Comparison of ENCODE assay signal across 2 cellular contexts in the genomic region with DNA sequence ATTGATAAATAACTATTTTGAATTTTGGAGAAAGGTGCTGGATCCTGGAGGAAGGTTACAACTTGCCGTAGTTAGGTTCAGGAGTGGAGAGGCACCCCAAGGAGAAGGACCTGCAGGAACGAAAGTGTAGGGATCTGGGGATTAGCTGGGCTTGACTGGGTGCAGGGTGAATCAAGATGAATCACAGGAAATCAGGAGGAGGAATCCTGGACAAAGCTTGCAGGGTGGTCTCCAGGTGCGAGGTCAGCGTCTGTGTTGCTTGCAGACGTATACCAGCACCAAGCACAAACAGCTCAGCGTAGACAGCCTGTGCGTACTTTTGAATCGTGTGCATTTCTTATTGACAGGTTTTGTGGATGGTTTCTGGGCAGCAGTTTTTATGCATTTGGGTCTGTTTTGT.
TF ChIP-seq lines count a peak whose summit lies in the region.

No MANE protein-coding gene starts in this region.

TF ChIP-seq in SK-N-SH, 30 proteins besides CTCF, POLR2A, EP300 and RAD21 (continued from another document):
- TF ChIP-seq PBX3 (IDR thresholded peaks at IDR 0.05) (no peak), FOXJ3 (CRISPR knock-in tag; IDR thresholded peaks at IDR 0.05) (no peak)

TF ChIP-seq in SK-N-SH treated with all-trans-retinoic acid at 6 μM for 48 hours, 23 proteins besides CTCF, POLR2A, EP300 and RAD21 (continued from another document):
- no peak for TF ChIP-seq POU6F1 (CRISPR knock-in tag; IDR thresholded peaks at IDR 0.05; ENCODE audit: borderline replicate concordance, low read depth)
- TF ChIP-seq SNAI2 (CRISPR knock-in tag; IDR thresholded peaks at IDR 0.05), result no peak
- no peak for TF ChIP-seq GLIS3 (CRISPR knock-in tag; IDR thresholded peaks at IDR 0.05)
- TF ChIP-seq, protein P1, sequence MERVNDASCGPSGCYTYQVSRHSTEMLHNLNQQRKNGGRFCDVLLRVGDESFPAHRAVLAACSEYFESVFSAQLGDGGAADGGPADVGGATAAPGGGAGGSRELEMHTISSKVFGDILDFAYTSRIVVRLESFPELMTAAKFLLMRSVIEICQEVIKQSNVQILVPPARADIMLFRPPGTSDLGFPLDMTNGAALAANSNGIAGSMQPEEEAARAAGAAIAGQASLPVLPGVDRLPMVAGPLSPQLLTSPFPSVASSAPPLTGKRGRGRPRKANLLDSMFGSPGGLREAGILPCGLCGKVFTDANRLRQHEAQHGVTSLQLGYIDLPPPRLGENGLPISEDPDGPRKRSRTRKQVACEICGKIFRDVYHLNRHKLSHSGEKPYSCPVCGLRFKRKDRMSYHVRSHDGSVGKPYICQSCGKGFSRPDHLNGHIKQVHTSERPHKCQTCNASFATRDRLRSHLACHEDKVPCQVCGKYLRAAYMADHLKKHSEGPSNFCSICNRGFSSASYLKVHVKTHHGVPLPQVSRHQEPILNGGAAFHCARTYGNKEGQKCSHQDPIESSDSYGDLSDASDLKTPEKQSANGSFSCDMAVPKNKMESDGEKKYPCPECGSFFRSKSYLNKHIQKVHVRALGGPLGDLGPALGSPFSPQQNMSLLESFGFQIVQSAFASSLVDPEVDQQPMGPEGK (CRISPR knock-in tag; IDR thresholded peaks at IDR 0.05; ENCODE audit: borderline replicate concordance), result no peak
- TF ChIP-seq, protein P2, sequence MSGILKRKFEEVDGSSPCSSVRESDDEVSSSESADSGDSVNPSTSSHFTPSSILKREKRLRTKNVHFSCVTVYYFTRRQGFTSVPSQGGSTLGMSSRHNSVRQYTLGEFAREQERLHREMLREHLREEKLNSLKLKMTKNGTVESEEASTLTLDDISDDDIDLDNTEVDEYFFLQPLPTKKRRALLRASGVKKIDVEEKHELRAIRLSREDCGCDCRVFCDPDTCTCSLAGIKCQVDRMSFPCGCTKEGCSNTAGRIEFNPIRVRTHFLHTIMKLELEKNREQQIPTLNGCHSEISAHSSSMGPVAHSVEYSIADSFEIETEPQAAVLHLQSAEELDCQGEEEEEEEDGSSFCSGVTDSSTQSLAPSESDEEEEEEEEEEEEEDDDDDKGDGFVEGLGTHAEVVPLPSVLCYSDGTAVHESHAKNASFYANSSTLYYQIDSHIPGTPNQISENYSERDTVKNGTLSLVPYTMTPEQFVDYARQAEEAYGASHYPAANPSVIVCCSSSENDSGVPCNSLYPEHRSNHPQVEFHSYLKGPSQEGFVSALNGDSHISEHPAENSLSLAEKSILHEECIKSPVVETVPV (CRISPR knock-in tag; IDR thresholded peaks at IDR 0.05), result no peak
- no peak for TF ChIP-seq ESRRG (CRISPR knock-in tag; IDR thresholded peaks at IDR 0.05)
- TF ChIP-seq TSHZ2 (CRISPR knock-in tag; IDR thresholded peaks at IDR 0.05), result no peak
- no peak for TF ChIP-seq BACH2 (CRISPR knock-in tag; IDR thresholded peaks at IDR 0.05; ENCODE audit: borderline replicate concordance)
- no peak for TF ChIP-seq CREB5 (CRISPR knock-in tag; IDR thresholded peaks at IDR 0.05; ENCODE audit: low read depth)
- TF ChIP-seq RARB (CRISPR knock-in tag; IDR thresholded peaks at IDR 0.05), result no peak
- TF ChIP-seq TOX (CRISPR knock-in tag; IDR thresholded peaks at IDR 0.05; ENCODE audit: borderline replicate concordance), result no peak
- TF ChIP-seq ZFP3 (CRISPR knock-in tag; IDR thresholded peaks at IDR 0.05), result no peak
TF ChIP-seq in SK-N-SH treated with all-trans-retinoic acid at 6 μM for 48 hours: peak in this region for 0.
